Comparison of ENCODE assay signal across 1 cellular context in genomic region chr10:33388325-33388724, GRCh38.
TF ChIP-seq lines count a peak whose summit lies in the region.

No MANE protein-coding gene starts in this region.

TF ChIP-seq in HEK293, 187 proteins besides CTCF, POLR2A, EP300 and RAD21 (continued from another document and continues in another):
- TF ChIP-seq PRDM2 (tag by site-specific recombination; IDR thresholded peaks at IDR 0.05; ENCODE audit: borderline replicate concordance) (no peak), EGR2 (tag by site-specific recombination; IDR thresholded peaks at IDR 0.05; ENCODE audit: low read depth) (no peak), ZNF596 (tag by site-specific recombination; IDR thresholded peaks at IDR 0.05) (peak; percentile 54), KLF8 (tag by site-specific recombination; IDR thresholded peaks at IDR 0.05) (peak; percentile 83), ZNF501 (tag by site-specific recombination; IDR thresholded peaks at IDR 0.05) (no peak; the same call in 1 of the 2 replicates), ZNF239 (tag by site-specific recombination; IDR thresholded peaks at IDR 0.05) (no peak), ZNF157 (tag by site-specific recombination; IDR thresholded peaks at IDR 0.05) (no peak), GLIS1 (tag by site-specific recombination; IDR thresholded peaks at IDR 0.05) (peak; percentile 23; the same call in 1 of the 2 replicates), ZNF23 (tag by site-specific recombination; IDR thresholded peaks at IDR 0.05; ENCODE audit: borderline replicate concordance) (no peak), ZNF792 (tag by site-specific recombination; IDR thresholded peaks at IDR 0.05) (no peak), ZBTB44 (tag by site-specific recombination; IDR thresholded peaks at IDR 0.05) (peak; percentile 94), ZSCAN18 (tag by site-specific recombination; IDR thresholded peaks at IDR 0.05) (no peak), ZBTB6 (tag by site-specific recombination; IDR thresholded peaks at IDR 0.05) (no peak), MZF1 (tag by site-specific recombination; IDR thresholded peaks at IDR 0.05; ENCODE audit: borderline replicate concordance) (no peak), ZNF521 (tag by site-specific recombination; IDR thresholded peaks at IDR 0.05) (no peak), ZSCAN4 (tag by site-specific recombination; IDR thresholded peaks at IDR 0.05) (peak; percentile 32), ZNF391 (tag by site-specific recombination; IDR thresholded peaks at IDR 0.05; ENCODE audit: borderline replicate concordance, low read depth) (0 out of 2 replicates have a peak, but pooled peaks have one; percentile 25), ZNF292 (tag by site-specific recombination; IDR thresholded peaks at IDR 0.05; ENCODE audit: borderline replicate concordance, low read depth) (no peak), ZNF473 (tag by site-specific recombination; IDR thresholded peaks at IDR 0.05) (no peak), ZNF132 (tag by site-specific recombination; IDR thresholded peaks at IDR 0.05; ENCODE audit: borderline replicate concordance) (no peak), ZNF785 (tag by site-specific recombination; IDR thresholded peaks at IDR 0.05) (no peak), KLF7 (tag by site-specific recombination; IDR thresholded peaks at IDR 0.05; ENCODE audit: borderline replicate concordance) (no peak; the same call in 1 of the 2 replicates), ZNF76 (tag by site-specific recombination; IDR thresholded peaks at IDR 0.05; ENCODE audit: borderline replicate concordance, low read depth) (no peak), IKZF3 (tag by site-specific recombination; IDR thresholded peaks at IDR 0.05) (peak; percentile 91), KLF1 (tag by site-specific recombination; IDR thresholded peaks at IDR 0.05) (no peak), ZNF830 (tag by site-specific recombination; IDR thresholded peaks at IDR 0.05; ENCODE audit: low read depth) (no peak), ZNF174 (tag by site-specific recombination; IDR thresholded peaks at IDR 0.05) (no peak), GFI1B (tag by site-specific recombination; IDR thresholded peaks at IDR 0.05) (peak; percentile 62; the same call in 1 of the 2 replicates), OSR2 (tag by site-specific recombination; IDR thresholded peaks at IDR 0.05) (peak; percentile 96), ZNF18 (tag by site-specific recombination; IDR thresholded peaks at IDR 0.05) (peak; percentile 88)
- TF ChIP-seq, protein P1, sequence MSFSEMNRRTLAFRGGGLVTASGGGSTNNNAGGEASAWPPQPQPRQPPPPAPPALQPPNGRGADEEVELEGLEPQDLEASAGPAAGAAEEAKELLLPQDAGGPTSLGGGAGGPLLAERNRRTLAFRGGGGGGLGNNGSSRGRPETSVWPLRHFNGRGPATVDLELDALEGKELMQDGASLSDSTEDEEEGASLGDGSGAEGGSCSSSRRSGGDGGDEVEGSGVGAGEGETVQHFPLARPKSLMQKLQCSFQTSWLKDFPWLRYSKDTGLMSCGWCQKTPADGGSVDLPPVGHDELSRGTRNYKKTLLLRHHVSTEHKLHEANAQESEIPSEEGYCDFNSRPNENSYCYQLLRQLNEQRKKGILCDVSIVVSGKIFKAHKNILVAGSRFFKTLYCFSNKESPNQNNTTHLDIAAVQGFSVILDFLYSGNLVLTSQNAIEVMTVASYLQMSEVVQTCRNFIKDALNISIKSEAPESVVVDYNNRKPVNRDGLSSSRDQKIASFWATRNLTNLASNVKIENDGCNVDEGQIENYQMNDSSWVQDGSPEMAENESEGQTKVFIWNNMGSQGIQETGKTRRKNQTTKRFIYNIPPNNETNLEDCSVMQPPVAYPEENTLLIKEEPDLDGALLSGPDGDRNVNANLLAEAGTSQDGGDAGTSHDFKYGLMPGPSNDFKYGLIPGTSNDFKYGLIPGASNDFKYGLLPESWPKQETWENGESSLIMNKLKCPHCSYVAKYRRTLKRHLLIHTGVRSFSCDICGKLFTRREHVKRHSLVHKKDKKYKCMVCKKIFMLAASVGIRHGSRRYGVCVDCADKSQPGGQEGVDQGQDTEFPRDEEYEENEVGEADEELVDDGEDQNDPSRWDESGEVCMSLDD (tag by site-specific recombination; IDR thresholded peaks at IDR 0.05): no peak
- TF ChIP-seq, protein P2, sequence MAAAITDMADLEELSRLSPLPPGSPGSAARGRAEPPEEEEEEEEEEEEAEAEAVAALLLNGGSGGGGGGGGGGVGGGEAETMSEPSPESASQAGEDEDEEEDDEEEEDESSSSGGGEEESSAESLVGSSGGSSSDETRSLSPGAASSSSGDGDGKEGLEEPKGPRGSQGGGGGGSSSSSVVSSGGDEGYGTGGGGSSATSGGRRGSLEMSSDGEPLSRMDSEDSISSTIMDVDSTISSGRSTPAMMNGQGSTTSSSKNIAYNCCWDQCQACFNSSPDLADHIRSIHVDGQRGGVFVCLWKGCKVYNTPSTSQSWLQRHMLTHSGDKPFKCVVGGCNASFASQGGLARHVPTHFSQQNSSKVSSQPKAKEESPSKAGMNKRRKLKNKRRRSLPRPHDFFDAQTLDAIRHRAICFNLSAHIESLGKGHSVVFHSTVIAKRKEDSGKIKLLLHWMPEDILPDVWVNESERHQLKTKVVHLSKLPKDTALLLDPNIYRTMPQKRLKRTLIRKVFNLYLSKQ (tag by site-specific recombination; IDR thresholded peaks at IDR 0.05; ENCODE audit: borderline replicate concordance): no peak
- TF ChIP-seq, protein P3, sequence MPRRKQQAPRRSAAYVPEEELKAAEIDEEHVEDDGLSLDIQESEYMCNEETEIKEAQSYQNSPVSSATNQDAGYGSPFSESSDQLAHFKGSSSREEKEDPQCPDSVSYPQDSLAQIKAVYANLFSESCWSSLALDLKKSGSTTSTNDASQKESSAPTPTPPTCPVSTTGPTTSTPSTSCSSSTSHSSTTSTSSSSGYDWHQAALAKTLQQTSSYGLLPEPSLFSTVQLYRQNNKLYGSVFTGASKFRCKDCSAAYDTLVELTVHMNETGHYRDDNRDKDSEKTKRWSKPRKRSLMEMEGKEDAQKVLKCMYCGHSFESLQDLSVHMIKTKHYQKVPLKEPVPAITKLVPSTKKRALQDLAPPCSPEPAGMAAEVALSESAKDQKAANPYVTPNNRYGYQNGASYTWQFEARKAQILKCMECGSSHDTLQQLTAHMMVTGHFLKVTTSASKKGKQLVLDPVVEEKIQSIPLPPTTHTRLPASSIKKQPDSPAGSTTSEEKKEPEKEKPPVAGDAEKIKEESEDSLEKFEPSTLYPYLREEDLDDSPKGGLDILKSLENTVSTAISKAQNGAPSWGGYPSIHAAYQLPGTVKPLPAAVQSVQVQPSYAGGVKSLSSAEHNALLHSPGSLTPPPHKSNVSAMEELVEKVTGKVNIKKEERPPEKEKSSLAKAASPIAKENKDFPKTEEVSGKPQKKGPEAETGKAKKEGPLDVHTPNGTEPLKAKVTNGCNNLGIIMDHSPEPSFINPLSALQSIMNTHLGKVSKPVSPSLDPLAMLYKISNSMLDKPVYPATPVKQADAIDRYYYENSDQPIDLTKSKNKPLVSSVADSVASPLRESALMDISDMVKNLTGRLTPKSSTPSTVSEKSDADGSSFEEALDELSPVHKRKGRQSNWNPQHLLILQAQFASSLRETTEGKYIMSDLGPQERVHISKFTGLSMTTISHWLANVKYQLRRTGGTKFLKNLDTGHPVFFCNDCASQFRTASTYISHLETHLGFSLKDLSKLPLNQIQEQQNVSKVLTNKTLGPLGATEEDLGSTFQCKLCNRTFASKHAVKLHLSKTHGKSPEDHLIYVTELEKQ (tag by site-specific recombination; IDR thresholded peaks at IDR 0.05; ENCODE audit: borderline replicate concordance): peak; percentile 69; the same call in 1 of the 2 replicates
- TF ChIP-seq, protein P4, sequence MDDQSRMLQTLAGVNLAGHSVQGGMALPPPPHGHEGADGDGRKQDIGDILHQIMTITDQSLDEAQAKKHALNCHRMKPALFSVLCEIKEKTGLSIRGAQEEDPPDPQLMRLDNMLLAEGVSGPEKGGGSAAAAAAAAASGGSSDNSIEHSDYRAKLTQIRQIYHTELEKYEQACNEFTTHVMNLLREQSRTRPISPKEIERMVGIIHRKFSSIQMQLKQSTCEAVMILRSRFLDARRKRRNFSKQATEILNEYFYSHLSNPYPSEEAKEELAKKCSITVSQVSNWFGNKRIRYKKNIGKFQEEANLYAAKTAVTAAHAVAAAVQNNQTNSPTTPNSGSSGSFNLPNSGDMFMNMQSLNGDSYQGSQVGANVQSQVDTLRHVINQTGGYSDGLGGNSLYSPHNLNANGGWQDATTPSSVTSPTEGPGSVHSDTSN (CRISPR knock-in tag; IDR thresholded peaks at IDR 0.05): no peak
